Comparison of ENCODE assay signal across 1 cellular context in genomic region chr20:63335711-63336110, GRCh38.
A peak's percentile ranks its signal among the peaks of the same experiment; 100 is the strongest.
TF ChIP-seq lines count a peak whose summit lies in the region.

No MANE protein-coding gene starts in this region.

TF ChIP-seq in HepG2, 621 proteins besides CTCF, POLR2A, EP300 and RAD21:
- TF ChIP-seq ETV5 (CRISPR knock-in tag; IDR thresholded peaks at IDR 0.05; ENCODE audit: borderline replicate concordance) (peak; percentile 36; the same call in 1 of the 2 replicates), TEAD3 (CRISPR knock-in tag; optimal IDR thresholded peaks at IDR 0.05; ENCODE audit: borderline replicate concordance) (peak; percentile 72)
- TF ChIP-seq, protein P1, sequence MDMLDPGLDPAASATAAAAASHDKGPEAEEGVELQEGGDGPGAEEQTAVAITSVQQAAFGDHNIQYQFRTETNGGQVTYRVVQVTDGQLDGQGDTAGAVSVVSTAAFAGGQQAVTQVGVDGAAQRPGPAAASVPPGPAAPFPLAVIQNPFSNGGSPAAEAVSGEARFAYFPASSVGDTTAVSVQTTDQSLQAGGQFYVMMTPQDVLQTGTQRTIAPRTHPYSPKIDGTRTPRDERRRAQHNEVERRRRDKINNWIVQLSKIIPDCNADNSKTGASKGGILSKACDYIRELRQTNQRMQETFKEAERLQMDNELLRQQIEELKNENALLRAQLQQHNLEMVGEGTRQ (IDR thresholded peaks at IDR 0.05; ENCODE audit: low read depth, low read length): no peak
- TF ChIP-seq, protein P1 (CRISPR knock-in tag; IDR thresholded peaks at IDR 0.05; ENCODE audit: borderline replicate concordance): no peak
